ENCODE assay signal across 1 cellular context in genomic region chr9:96418920-96419690, GRCh38.
TF ChIP-seq lines count a peak whose summit lies in the region.

No MANE protein-coding gene starts in this region.

TF ChIP-seq in HepG2, 621 proteins besides CTCF, POLR2A, EP300 and RAD21 (continued from another document and continues in another):
- no peak for TF ChIP-seq HOMEZ (CRISPR knock-in tag; IDR thresholded peaks at IDR 0.05; ENCODE audit: low read depth)
- peak; percentile 53; the same call in 1 of the 2 replicates for TF ChIP-seq KDM5A (IDR thresholded peaks at IDR 0.05; ENCODE audit: borderline replicate concordance, low read length)
- no peak for TF ChIP-seq ZNF704 (CRISPR knock-in tag; IDR thresholded peaks at IDR 0.05; ENCODE audit: borderline replicate concordance)
- 0 out of 2 replicates have a peak, but pooled peaks have one; percentile 43 for TF ChIP-seq ZBTB39 (CRISPR knock-in tag; IDR thresholded peaks at IDR 0.05)
- TF ChIP-seq NR2C2 (CRISPR knock-in tag; IDR thresholded peaks at IDR 0.05; ENCODE audit: borderline replicate concordance), result peak; percentile 20; the same call in 1 of the 2 replicates
- peak; percentile 64; the same call in 1 of the 2 replicates for TF ChIP-seq ZGPAT (CRISPR knock-in tag; IDR thresholded peaks at IDR 0.05)
- no peak for TF ChIP-seq PTBP1 (IDR thresholded peaks at IDR 0.05; ENCODE audit: low read depth, low read length, poor library complexity, severe bottlenecking)
- no peak for TF ChIP-seq ZNF792 (CRISPR knock-in tag; IDR thresholded peaks at IDR 0.05)
- TF ChIP-seq DMTF1 (CRISPR knock-in tag; IDR thresholded peaks at IDR 0.05), result no peak
- TF ChIP-seq TFDP2 (CRISPR knock-in tag; IDR thresholded peaks at IDR 0.05), result no peak
- no peak for TF ChIP-seq ZNF749 (CRISPR knock-in tag; IDR thresholded peaks at IDR 0.05; ENCODE audit: borderline replicate concordance)
- no peak for TF ChIP-seq SNRNP70 (IDR thresholded peaks at IDR 0.05; ENCODE audit: low read depth, low read length)
- TF ChIP-seq NR2F6 (IDR thresholded peaks at IDR 0.05), result no peak
- peak; percentile 13; the same call in 1 of the 2 replicates for TF ChIP-seq NR2F6 (CRISPR knock-in tag; IDR thresholded peaks at IDR 0.05)
- TF ChIP-seq PRDM10 (CRISPR knock-in tag; IDR thresholded peaks at IDR 0.05; ENCODE audit: low read depth), result no peak
- peak; percentile 33; the same call in 1 of the 2 replicates for TF ChIP-seq FOSL1 (CRISPR knock-in tag; IDR thresholded peaks at IDR 0.05; ENCODE audit: borderline replicate concordance)
- no peak for TF ChIP-seq ZNF563 (CRISPR knock-in tag; IDR thresholded peaks at IDR 0.05)
- TF ChIP-seq CCDC6 (CRISPR knock-in tag; IDR thresholded peaks at IDR 0.05), result peak; percentile 70
- TF ChIP-seq ISL2 (CRISPR knock-in tag; IDR thresholded peaks at IDR 0.05), result 0 out of 2 replicates have a peak, but pooled peaks have one; percentile 14
- no peak for TF ChIP-seq ZNF205 (CRISPR knock-in tag; IDR thresholded peaks at IDR 0.05)
- TF ChIP-seq ESRRA (CRISPR knock-in tag; IDR thresholded peaks at IDR 0.05; ENCODE audit: low read depth), result no peak
- no peak for TF ChIP-seq SOX6 (IDR thresholded peaks at IDR 0.05)
- TF ChIP-seq SOX6 (CRISPR knock-in tag; IDR thresholded peaks at IDR 0.05), result peak; percentile 4; the same call in 1 of the 2 replicates
- TF ChIP-seq ZNF652 (CRISPR knock-in tag; IDR thresholded peaks at IDR 0.05; ENCODE audit: borderline replicate concordance, low read depth), result no peak
- no peak for TF ChIP-seq ZNF350 (CRISPR knock-in tag; IDR thresholded peaks at IDR 0.05; ENCODE audit: borderline replicate concordance, low read depth)
- no peak for TF ChIP-seq RFXAP (CRISPR knock-in tag; IDR thresholded peaks at IDR 0.05; ENCODE audit: borderline replicate concordance)
- no peak for TF ChIP-seq ZNF616 (CRISPR knock-in tag; IDR thresholded peaks at IDR 0.05; ENCODE audit: low read depth)
- TF ChIP-seq NFE2L1 (CRISPR knock-in tag; IDR thresholded peaks at IDR 0.05; ENCODE audit: borderline replicate concordance), result no peak
- TF ChIP-seq JARID2 (CRISPR knock-in tag; IDR thresholded peaks at IDR 0.05; ENCODE audit: insufficient replicate concordance), result no peak
- peak; percentile 85; the same call in 1 of the 2 replicates for TF ChIP-seq ZNF468 (CRISPR knock-in tag; IDR thresholded peaks at IDR 0.05)
- 0 out of 2 replicates have a peak, but pooled peaks have one; percentile 32 for TF ChIP-seq RXRA (CRISPR knock-in tag; IDR thresholded peaks at IDR 0.05)
- 0 out of 2 replicates have a peak, but pooled peaks have one; percentile 43 for TF ChIP-seq KDM1A (CRISPR knock-in tag; IDR thresholded peaks at IDR 0.05)
- no peak for TF ChIP-seq MBNL3 (CRISPR knock-in tag; conservative IDR thresholded peaks at IDR 0.05)
- TF ChIP-seq ZFP82 (CRISPR knock-in tag; IDR thresholded peaks at IDR 0.05; ENCODE audit: borderline replicate concordance), result no peak
- no peak for TF ChIP-seq ZKSCAN5 (CRISPR knock-in tag; IDR thresholded peaks at IDR 0.05)
- 0 out of 2 replicates have a peak, but pooled peaks have one; percentile 61 for TF ChIP-seq ZFP1 (CRISPR knock-in tag; IDR thresholded peaks at IDR 0.05)
- no peak for TF ChIP-seq ZBTB49 (CRISPR knock-in tag; IDR thresholded peaks at IDR 0.05; ENCODE audit: borderline replicate concordance)
- TF ChIP-seq FLYWCH1 (CRISPR knock-in tag; IDR thresholded peaks at IDR 0.05), result no peak
- 0 out of 2 replicates have a peak, but pooled peaks have one; percentile 60 for TF ChIP-seq ZZZ3 (CRISPR knock-in tag; IDR thresholded peaks at IDR 0.05; ENCODE audit: borderline replicate concordance)
- no peak for TF ChIP-seq HNF1A (IDR thresholded peaks at IDR 0.05; ENCODE audit: low read depth)
- peak; percentile 69; the same call in 1 of the 2 replicates for TF ChIP-seq HNF1A (CRISPR knock-in tag; IDR thresholded peaks at IDR 0.05; ENCODE audit: borderline replicate concordance)
